Comparison of ENCODE assay signal across 14 cellular contexts in the genomic region with DNA sequence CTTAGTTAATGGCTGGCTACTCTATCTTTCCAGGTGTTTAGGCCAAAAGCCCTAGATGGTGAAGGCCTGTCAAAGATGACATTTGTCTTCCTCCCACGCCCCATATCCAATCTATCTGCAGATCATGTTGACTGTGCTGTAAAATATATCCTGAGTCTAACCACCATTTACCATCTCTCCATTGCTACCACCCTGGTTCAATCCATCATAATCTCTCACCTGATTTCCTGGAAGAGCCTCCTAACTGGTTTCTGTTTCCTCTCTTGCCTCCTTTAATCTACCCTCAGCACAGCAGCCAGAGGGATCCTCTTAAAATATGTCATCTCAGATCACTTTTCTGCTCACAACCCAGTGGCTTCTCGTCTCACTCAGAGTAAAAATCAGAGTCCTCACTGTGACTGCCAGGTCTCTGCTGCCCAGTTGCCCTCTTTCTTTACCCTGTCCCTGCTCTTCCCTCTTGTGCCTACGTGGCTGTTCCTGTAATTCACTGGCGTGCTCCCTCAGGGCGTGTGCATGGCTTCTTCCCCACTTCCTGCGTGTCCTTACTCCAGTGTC. TPM values are rescaled to one million over a fixed set of nuclear protein-coding genes. Genes with fewer than 3 reads are reported as not detected.
DNase-seq lines count a peak whose midpoint lies in the region; ATAC-seq and TF ChIP-seq lines count a peak whose summit lies in the region.
"Had no signal": no experiment of that assay in that cellular context is flagged by ENCODE, and none has a peak within 500 bp of the region (broad histone marks: within the 10 kb centered on the region; RNA-seq: fewer than 3 reads in every experiment).

No MANE protein-coding gene starts in this region.

- peak in 1 of 3 donors; percentile 73 for DNase-seq in CD4-positive, CD25-positive, alpha-beta regulatory T cell
- no peak for DNase-seq in CD8-positive, alpha-beta memory T cell
- DNase-seq in activated CD4-positive, alpha-beta memory T cell treated with anti-CD3 and anti-CD28 coated beads, Interleukin-2, amount 10 ng/mL, durations not matched to agents 7 days and 5 days = no peak
- DNase-seq in right lobe of liver = no peak
- no peak for DNase-seq in ecto neural progenitor cell (ENCODE audit: low spot score)
- DNase-seq in globus pallidus (ENCODE audit: low spot score) = no peak
- DNase-seq in HCEC 1CT = no peak
- DNase-seq: amygdala; EL; H7; NK-92 treated with Interleukin-12 subunit alpha and Interleukin-12 subunit beta, amount 100 ng/mL, for 24 hours; SHP77 treated with DMSO at 0.1 percent for 48 hours had no signal

- H3K4me1 Mint-ChIP-seq in CD4-positive, CD25-positive, alpha-beta regulatory T cell = peaks cover 13 to 28% (median 22%) of the 10 kb centered on the region in 4 donors
- peaks cover 13 to 30% (median 28%) of the 10 kb centered on the region in 3 donors for H3K4me1 Mint-ChIP-seq in CD8-positive, alpha-beta memory T cell
- peaks cover 48% of the 10 kb centered on the region for H3K4me1 Mint-ChIP-seq in activated CD4-positive, alpha-beta memory T cell treated with anti-CD3 and anti-CD28 coated beads, Interleukin-2, amount 10 ng/mL, durations not matched to agents 7 days and 5 days

- H3K9me3 Mint-ChIP-seq in CD4-positive, CD25-positive, alpha-beta regulatory T cell = no peaks in the 10 kb centered on the region
- no peaks in the 10 kb centered on the region for H3K9me3 Mint-ChIP-seq in CD8-positive, alpha-beta memory T cell
- no peaks in the 10 kb centered on the region for H3K9me3 Mint-ChIP-seq in activated CD4-positive, alpha-beta memory T cell treated with anti-CD3 and anti-CD28 coated beads, Interleukin-2, amount 10 ng/mL, durations not matched to agents 7 days and 5 days

- intact Hi-C loops in right lobe of liver (cut with DNase I) = no loop called here

- ATAC-seq in CD4-positive, CD25-positive, alpha-beta regulatory T cell (ENCODE audit: low read depth in 2 of 2) = peak in 1 of 2 donors; percentile 35
- ATAC-seq in right lobe of liver = peak; percentile 66 to 86 (median 74)

- H3K36me3 ChIP-seq in CD4-positive, CD25-positive, alpha-beta regulatory T cell (ENCODE audit: control insufficient read depth, insufficient read depth, low read length) = peaks cover 66% of the 10 kb centered on the region
- peaks cover 31% of the 10 kb centered on the region for H3K36me3 ChIP-seq in CD8-positive, alpha-beta memory T cell (ENCODE audit: insufficient read depth, low read length)
- peaks cover 0 to 31% (median 17%) of the 10 kb centered on the region in 4 donors for H3K36me3 ChIP-seq in right lobe of liver

- H3K4me1 ChIP-seq in CD4-positive, CD25-positive, alpha-beta regulatory T cell (ENCODE audit: control insufficient read depth, insufficient read depth, low read length, poor library complexity, severe bottlenecking) = peaks cover 10% of the 10 kb centered on the region
- H3K4me1 ChIP-seq in CD8-positive, alpha-beta memory T cell (ENCODE audit: insufficient read depth, low read length) = peaks cover 25% of the 10 kb centered on the region
- peaks cover 0 to 22% (median 10%) of the 10 kb centered on the region in 4 donors for H3K4me1 ChIP-seq in right lobe of liver
- H3K4me1 ChIP-seq: BLaER1 treated with 17β-estradiol and CSF1 and Interleukin-3, amounts not matched to agents 10 nM and 100 nM; parathyroid adenoma had no signal

- H3K9me3 ChIP-seq in CD4-positive, CD25-positive, alpha-beta regulatory T cell (ENCODE audit: control insufficient read depth in 2 of 2, low read length in 2 of 2) = no peaks in the 10 kb centered on the region
- no peaks in the 10 kb centered on the region for H3K9me3 ChIP-seq in CD8-positive, alpha-beta memory T cell (ENCODE audit: low read length)
- H3K9me3 ChIP-seq in right lobe of liver = no peaks in the 10 kb centered on the region
- H3K9me3 ChIP-seq: BLaER1 treated with 17β-estradiol and CSF1 and Interleukin-3, amounts not matched to agents 10 nM and 100 nM had no signal

- no peak overlapping the region for H3K4me3 ChIP-seq in CD4-positive, CD25-positive, alpha-beta regulatory T cell (ENCODE audit: low read depth, low read length)
- no peak overlapping the region for H3K4me3 ChIP-seq in CD8-positive, alpha-beta memory T cell (ENCODE audit: low read length)
- no peak overlapping the region for H3K4me3 ChIP-seq in right lobe of liver
- H3K4me3 ChIP-seq: BLaER1 treated with 17β-estradiol and CSF1 and Interleukin-3, amounts not matched to agents 10 nM and 100 nM had no signal

- H3K27ac Mint-ChIP-seq in CD4-positive, CD25-positive, alpha-beta regulatory T cell = peak overlapping the region; percentile 27 to 99 (median 72)
- peak overlapping the region; percentile 14 to 93 (median 48) for H3K27ac Mint-ChIP-seq in CD8-positive, alpha-beta memory T cell
- peak overlapping the region; percentile 86 for H3K27ac Mint-ChIP-seq in activated CD4-positive, alpha-beta memory T cell treated with anti-CD3 and anti-CD28 coated beads, Interleukin-2, amount 10 ng/mL, durations not matched to agents 7 days and 5 days

- no peak for TF ChIP-seq POLR2A in right lobe of liver (IDR thresholded peaks at IDR 0.05)

- no peak overlapping the region for H3K4me3 Mint-ChIP-seq in CD4-positive, CD25-positive, alpha-beta regulatory T cell
- peak overlapping the region in 1 of 7 donors; percentile 29 for H3K4me3 Mint-ChIP-seq in CD8-positive, alpha-beta memory T cell
- H3K4me3 Mint-ChIP-seq in activated CD4-positive, alpha-beta memory T cell treated with anti-CD3 and anti-CD28 coated beads, Interleukin-2, amount 10 ng/mL, durations not matched to agents 7 days and 5 days = peak overlapping the region; percentile 18

- CTCF ChIA-PET in CD8-positive, alpha-beta memory T cell (lab: Charles Lee) = no interaction called here
- CTCF ChIA-PET in activated CD4-positive, alpha-beta memory T cell treated with anti-CD3 and anti-CD28 coated beads, Interleukin-2, amount 10 ng/mL, durations not matched to agents 7 days and 5 days (lab: Charles Lee) = no interaction called here

- H3K27ac ChIP-seq in CD4-positive, CD25-positive, alpha-beta regulatory T cell (ENCODE audit: insufficient read depth, low read length, poor library complexity, severe bottlenecking) = peak overlapping the region; percentile 53
- H3K27ac ChIP-seq in CD8-positive, alpha-beta memory T cell (ENCODE audit: low read depth, low read length) = no peak overlapping the region
- H3K27ac ChIP-seq in right lobe of liver = peak overlapping the region in 1 of 3 donors; percentile 19
- H3K27ac ChIP-seq: BLaER1 treated with 17β-estradiol and CSF1 and Interleukin-3, amounts not matched to agents 10 nM and 100 nM; parathyroid adenoma had no signal

- POLR2A ChIA-PET in CD8-positive, alpha-beta memory T cell (lab: Charles Lee) = no interaction called here
- POLR2A ChIA-PET in activated CD4-positive, alpha-beta memory T cell treated with anti-CD3 and anti-CD28 coated beads, Interleukin-2, amount 10 ng/mL, durations not matched to agents 7 days and 5 days (lab: Charles Lee) = interaction anchor here (0.9 to 2.3 kb wide), 2 partner anchors 13 to 17 kb away, joined by 3 to 8 read pairs; no protein-coding TSS in a partner anchor

- peaks cover 18% of the 10 kb centered on the region for H3K36me3 Mint-ChIP-seq in CD4-positive, CD25-positive, alpha-beta regulatory T cell
- peaks cover 4 to 79% (median 14%) of the 10 kb centered on the region in 3 donors for H3K36me3 Mint-ChIP-seq in CD8-positive, alpha-beta memory T cell
- H3K36me3 Mint-ChIP-seq in activated CD4-positive, alpha-beta memory T cell treated with anti-CD3 and anti-CD28 coated beads, Interleukin-2, amount 10 ng/mL, durations not matched to agents 7 days and 5 days (ENCODE audit: low read depth) = peaks cover 68% of the 10 kb centered on the region

- WGBS in right lobe of liver (ENCODE audit: insufficient coverage, low coverage, low lambda C conversion rate, missing lambda C conversion rate) = 40% methylated on average over 6 of the region's 6 CpGs

- H3K27me3 ChIP-seq in CD4-positive, CD25-positive, alpha-beta regulatory T cell (ENCODE audit: control insufficient read depth, insufficient read depth, low read length) = no peaks in the 10 kb centered on the region
- no peaks in the 10 kb centered on the region for H3K27me3 ChIP-seq in CD8-positive, alpha-beta memory T cell (ENCODE audit: insufficient read depth, low read length, poor library complexity, severe bottlenecking)
- H3K27me3 ChIP-seq in right lobe of liver = no peaks in the 10 kb centered on the region
- H3K27me3 ChIP-seq: BLaER1 treated with 17β-estradiol and CSF1 and Interleukin-3, amounts not matched to agents 10 nM and 100 nM had no signal

- H3K27me3 Mint-ChIP-seq in CD4-positive, CD25-positive, alpha-beta regulatory T cell = no peaks in the 10 kb centered on the region
- H3K27me3 Mint-ChIP-seq in CD8-positive, alpha-beta memory T cell = no peaks in the 10 kb centered on the region
- H3K27me3 Mint-ChIP-seq in activated CD4-positive, alpha-beta memory T cell treated with anti-CD3 and anti-CD28 coated beads, Interleukin-2, amount 10 ng/mL, durations not matched to agents 7 days and 5 days = no peaks in the 10 kb centered on the region

- no peak for TF ChIP-seq CTCF in right lobe of liver (IDR thresholded peaks at IDR 0.05)

RNA-seq across cellular contexts. Expression of gene TMEM50A, which starts 17.8 kb away (rescaled TPM):
- total RNA-seq in CD4-positive, CD25-positive, alpha-beta regulatory T cell = 127 TPM
- polyA plus RNA-seq in CD4-positive, CD25-positive, alpha-beta regulatory T cell = 100 to 1,000 TPM; 201 to 326 (median 266) TPM
- 100 to 1,000 TPM; 110 to 117 TPM for total RNA-seq in CD8-positive, alpha-beta memory T cell
- 217 TPM for polyA plus RNA-seq in CD8-positive, alpha-beta memory T cell
- 100 to 1,000 TPM; 182 to 183 TPM for total RNA-seq in activated CD4-positive, alpha-beta memory T cell treated with anti-CD3 and anti-CD28 coated beads, Interleukin-2, amount 10 ng/mL, durations not matched to agents 7 days and 5 days
- total RNA-seq in right lobe of liver = 10 to 100 TPM; 22.2 to 43.1 (median 36.4) TPM
